8 cellular contexts compared by ENCODE assay signal in genomic region chr2:83115155-83115554, GRCh38.
"Had no signal": no experiment of that assay in that cellular context is flagged by ENCODE, and none has a peak within 500 bp of the region (broad histone marks: within the 10 kb centered on the region; RNA-seq: fewer than 3 reads in every experiment).

No MANE protein-coding gene starts in this region.

- H3K4me1 Mint-ChIP-seq: GM23338, IgD-negative memory B cell had no signal

- H3K27me3 Mint-ChIP-seq: IgD-negative memory B cell had no signal

- H2AFZ ChIP-seq: GM23338 had no signal

- H3K27ac Mint-ChIP-seq: GM23338, H9, IgD-negative memory B cell had no signal

- H3K27ac ChIP-seq: HL-60, KMS-11 had no signal

- DNase-seq: H9, HCEC 1CT, KBM-7 had no signal

- H3K9ac ChIP-seq: KMS-11 had no signal

- H3K4me3 Mint-ChIP-seq: GM23338, H9, IgD-negative memory B cell had no signal

- H3K36me3 Mint-ChIP-seq: IgD-negative memory B cell had no signal

- H3K4me3 ChIP-seq: GM23338 had no signal

- H3K4me2 ChIP-seq: GM23338, KMS-11 had no signal

- ATAC-seq: GM23338, HepG2 had no signal
